10 cellular contexts compared by ENCODE assay signal in genomic region chr7:47886412-47886811, GRCh38.
"Had no signal": no experiment of that assay in that cellular context is flagged by ENCODE, and none has a peak within 500 bp of the region (broad histone marks: within the 10 kb centered on the region; RNA-seq: fewer than 3 reads in every experiment).

No MANE protein-coding gene starts in this region.

- DNase-seq: GM23248, GOT3, H7, HFFc6, KBM-7 had no signal

- H3K4me3 ChIP-seq: GM23248, HAP-1 had no signal

- H3K27ac ChIP-seq: GM23248, HL-60 had no signal

- H3K9me3 Mint-ChIP-seq: HFFc6, IgD-negative memory B cell had no signal

- H3K36me3 ChIP-seq: HAP-1 had no signal

- H3K4me3 Mint-ChIP-seq: HFFc6, IgD-negative memory B cell had no signal

- H3K27ac Mint-ChIP-seq: HFFc6, IgD-negative memory B cell had no signal

- H3K27me3 Mint-ChIP-seq: IgD-negative memory B cell had no signal

- ATAC-seq: HCT116, HepG2 had no signal

- H3K9ac ChIP-seq: GM23248 had no signal

- H3K4me1 ChIP-seq: HAP-1 had no signal

- H2AFZ ChIP-seq: GM23248 had no signal

- H3K9me3 ChIP-seq: HAP-1 had no signal
